In genomic region chr2:112433480-112433879, GRCh38 we compare ENCODE assay signal across 8 cellular contexts. TPM values are rescaled to one million over a fixed set of nuclear protein-coding genes. Genes with fewer than 3 reads are reported as not detected.
A peak's percentile ranks its signal among the peaks of the same experiment; 100 is the strongest.
DNase-seq lines count a peak whose midpoint lies in the region; ATAC-seq and TF ChIP-seq lines count a peak whose summit lies in the region.
"Not testable (repeated sequence)": the region's sequence is repeated elsewhere in the genome, so short reads cannot be mapped to it uniquely, and the experiment has no call there.

Gene RGPD8 (minus strand): TSS chr2:112433645. CDS start chr2:112433453, 192 bp downstream.

- H3K27me3 ChIP-seq in SU-DHL-6 (ENCODE audit: low read length), result not testable (repeated sequence)

- not testable (repeated sequence) for H3K4me2 ChIP-seq in SU-DHL-6 (ENCODE audit: low read depth, low read length, poor library complexity, severe bottlenecking)

- POLR2A ChIA-PET in naive thymus-derived CD8-positive, alpha-beta T cell (lab: Charles Lee), result interaction anchor here (0.6 kb wide), 1 partner anchor 307 kb away, joined by 4 read pairs; no protein-coding TSS in a partner anchor

- not testable (repeated sequence) for H3F3A ChIP-seq in SU-DHL-6 (ENCODE audit: insufficient read depth)

- DNase-seq in foreskin melanocyte, result peak; percentile 59
- peak; percentile 76 to 95 (median 90) for DNase-seq in naive thymus-derived CD8-positive, alpha-beta T cell
- DNase-seq in stimulated activated CD8-positive, alpha-beta memory T cell treated with anti-CD3 and anti-CD28 coated beads, Interleukin-15, amount 100 ng/mL, for 24 hours (ENCODE audit: low read depth), result peak; percentile 37

- H3K4me1 Mint-ChIP-seq in activated naive CD8-positive, alpha-beta T cell (ENCODE audit: low read depth), result peaks cover 18% of the 10 kb centered on the region
- peaks cover 8 to 26% (median 19%) of the 10 kb centered on the region in 4 donors for H3K4me1 Mint-ChIP-seq in naive thymus-derived CD8-positive, alpha-beta T cell

- H3K79me2 ChIP-seq in SU-DHL-6 (ENCODE audit: insufficient read depth, low read length), result not testable (repeated sequence)

- not testable (repeated sequence) for H3K9ac ChIP-seq in SU-DHL-6 (ENCODE audit: low read length)

- H3K9me3 ChIP-seq in SU-DHL-6 (ENCODE audit: insufficient read depth, low read length), result not testable (repeated sequence)

- not testable (repeated sequence) for H3K9me2 ChIP-seq in SU-DHL-6 (replicated peaks; ENCODE audit: insufficient read depth, low read length)

- not testable (repeated sequence) for H3K36me3 Mint-ChIP-seq in activated naive CD8-positive, alpha-beta T cell; naive thymus-derived CD8-positive, alpha-beta T cell

- not testable (repeated sequence) for H3K27ac ChIP-seq in C4-2B; SU-DHL-6 (ENCODE audit: low read depth, low read length)

- H3K4me3 Mint-ChIP-seq in activated naive CD8-positive, alpha-beta T cell, result peak within 1 kb of the TSS; percentile 87
- H3K4me3 Mint-ChIP-seq in naive thymus-derived CD8-positive, alpha-beta T cell, result peak within 1 kb of the TSS; percentile 73 to 86 (median 81)

- H3K27me3 Mint-ChIP-seq in activated naive CD8-positive, alpha-beta T cell; naive thymus-derived CD8-positive, alpha-beta T cell: not testable (repeated sequence)

- ATAC-seq in GM19438 (IDR thresholded peaks at IDR 0.05; ENCODE audit: low read depth, unreplicated experiment) (peak; percentile 98), HG03196 (IDR thresholded peaks at IDR 0.05; ENCODE audit: unreplicated experiment) (peak; percentile 94)
- peak; percentile 99 for ATAC-seq in naive thymus-derived CD8-positive, alpha-beta T cell

- H3K27ac Mint-ChIP-seq in activated naive CD8-positive, alpha-beta T cell, result peak within 1 kb of the TSS; percentile 73
- H3K27ac Mint-ChIP-seq in naive thymus-derived CD8-positive, alpha-beta T cell, result peak within 1 kb of the TSS; percentile 48 to 93 (median 87)

- H3K4me3 ChIP-seq in SU-DHL-6 (ENCODE audit: insufficient read depth, low read length, poor library complexity, severe bottlenecking), result not testable (repeated sequence)

- not testable (repeated sequence) for H3K9me3 Mint-ChIP-seq in activated naive CD8-positive, alpha-beta T cell (ENCODE audit: low read depth); naive thymus-derived CD8-positive, alpha-beta T cell

- H3K36me3 ChIP-seq in SU-DHL-6 (ENCODE audit: low read length), result not testable (repeated sequence)

- peak; percentile 68 for TF ChIP-seq CTCF in C4-2B (conservative IDR thresholded peaks at IDR 0.05)
- peak; percentile 19 for TF ChIP-seq CTCF in SU-DHL-6 (IDR thresholded peaks at IDR 0.05; ENCODE audit: insufficient read depth, low read length, poor library complexity, severe bottlenecking)

- H2AFZ ChIP-seq in SU-DHL-6 (ENCODE audit: low read depth, low read length, severe bottlenecking), result not testable (repeated sequence)

- H4K20me1 ChIP-seq in SU-DHL-6 (ENCODE audit: low read depth, low read length), result not testable (repeated sequence)

RNA-seq across cellular contexts. Expression of gene RGPD8, which starts in this region (rescaled TPM):
- 10 to 100 TPM; 32.4 to 37.5 TPM for total RNA-seq in naive thymus-derived CD8-positive, alpha-beta T cell
- 1 to 10 TPM in 2 of 3 donors, under 1 TPM in 1; 0.68 to 3.6 (median 3.6) TPM for polyA plus RNA-seq in naive thymus-derived CD8-positive, alpha-beta T cell

Comparison
In these comparisons a context has a peak if more than half of its experiments do, and no peak if none do; other contexts are left out.
1. DNase-seq: peak in every context shown above with its lines; median percentile 90 in naive thymus-derived CD8-positive, alpha-beta T cell; 59 in foreskin melanocyte; 37 in stimulated activated CD8-positive, alpha-beta memory T cell treated with anti-CD3 and anti-CD28 coated beads, Interleukin-15, amount 100 ng/mL, for 24 hours.